In genomic region chr12:117361312-117361670, GRCh38 we compare ENCODE assay signal across 16 cellular contexts. TPM values are rescaled to one million over a fixed set of nuclear protein-coding genes. Genes with fewer than 3 reads are reported as not detected.
A peak's percentile ranks its signal among the peaks of the same experiment; 100 is the strongest.
DNase-seq lines count a peak whose midpoint lies in the region; ATAC-seq, FAIRE-seq and TF ChIP-seq lines count a peak whose summit lies in the region.
"Had no signal": no experiment of that assay in that cellular context is flagged by ENCODE, and none has a peak within 500 bp of the region (broad histone marks: within the 10 kb centered on the region; RNA-seq: fewer than 3 reads in every experiment).

NOS1 (minus strand) TSS chr12:117361626; CDS start chr12:117331069, 30,557 bp downstream.

- H3K27me3 ChIP-seq in H1 (replicated peaks in 1 of 4; ENCODE audit: control insufficient read depth in 3 of 4, extremely low read depth in 1 of 4, insufficient read depth in 3 of 4, low read length in 3 of 4): peaks cover 27 to 73% (median 59%) of the 10 kb centered on the region in 4 experiments
- peaks cover 10% of the 10 kb centered on the region for H3K27me3 ChIP-seq in lung (ENCODE audit: control insufficient read depth, insufficient read depth)
- H3K27me3 ChIP-seq in stomach: peaks cover 11 to 97% (median 71%) of the 10 kb centered on the region in 3 donors

- CTCF ChIA-PET in H1 (lab: Charles Lee; ENCODE audit: partially characterized antibody): interaction anchor here (0.7 to 2.2 kb wide), 8 partner anchors 13 to 227 kb away, joined by 3 to 18 read pairs (median 3); no protein-coding TSS in a partner anchor

- peak within 1 kb of the TSS; percentile 88; the same call in 1 of the 2 replicates for H2BK15ac ChIP-seq in H1 (ENCODE audit: low read length)

- H4K91ac ChIP-seq in H1 (replicated peaks; ENCODE audit: insufficient read length, low read length): peak within 1 kb of the TSS; percentile 71

- intact Hi-C loops in stomach (cut with DNase I; ENCODE audit: low total_unique reads): loop anchor here (5.0 kb wide), 1 partner anchor 226 kb away; no protein-coding TSS in a partner anchor

- H2BK120ac ChIP-seq in H1 (replicated peaks; ENCODE audit: low read depth, low read length): no peak within 1 kb of the TSS

- no peak for TF ChIP-seq POLR2A in H1 (IDR thresholded peaks at IDR 0.05; ENCODE audit: control extremely low read depth in 1 of 2, low read depth in 2 of 2, low read length in 2 of 2)
- TF ChIP-seq POLR2A in stomach (IDR thresholded peaks at IDR 0.05): no peak

- H3K4me3 ChIP-seq in H1 (ENCODE audit: extremely low read depth in 1 of 4, insufficient read depth in 2 of 4, low read depth in 3 of 4, low read length in 4 of 4): peak within 1 kb of the TSS; percentile 71 to 84 (median 80)
- peak within 1 kb of the TSS; percentile 7 for H3K4me3 ChIP-seq in lung
- H3K4me3 ChIP-seq in stomach: peak within 1 kb of the TSS in 3 of 4 donors; percentile 1 to 9 (median 3)
- H3K4me3 ChIP-seq: SJSA1 had no signal

- H3K36me3 ChIP-seq in H1 (ENCODE audit: control insufficient read depth in 2 of 4, insufficient read depth in 4 of 4, low read length in 3 of 4) (no peaks in the 10 kb centered on the region), lung (ENCODE audit: control insufficient read depth in 2 of 2, insufficient read depth in 2 of 2, low read length in 2 of 2) (no peaks in the 10 kb centered on the region), stomach (no peaks in the 10 kb centered on the region)
- H3K36me3 ChIP-seq: SJSA1 had no signal

- H3K79me2 ChIP-seq in H1 (ENCODE audit: control insufficient read depth in 1 of 2, insufficient read depth in 2 of 2, low read length in 2 of 2): no peaks in the 10 kb centered on the region

- H4K8ac ChIP-seq in H1 (ENCODE audit: extremely low read depth, insufficient read depth, low read length): peak within 1 kb of the TSS; percentile 62

- TF ChIP-seq CTCF in H1 (IDR thresholded peaks at IDR 0.05; ENCODE audit: control extremely low read depth in 1 of 3, insufficient read depth in 1 of 3, low read depth in 1 of 3, low read length in 3 of 3): no peak
- no peak for TF ChIP-seq CTCF in lung (IDR thresholded peaks at IDR 0.05; ENCODE audit: control extremely low read depth, extremely low read depth)
- TF ChIP-seq CTCF in stomach (IDR thresholded peaks at IDR 0.05): no peak

- H2BK20ac ChIP-seq in H1 (ENCODE audit: low read length): no peak within 1 kb of the TSS

- H3K23ac ChIP-seq in H1 (ENCODE audit: insufficient read length): no peak within 1 kb of the TSS

- H3K27ac ChIP-seq in H1 (ENCODE audit: low read depth, low read length) (no peak within 1 kb of the TSS), lung (ENCODE audit: low read depth in 1 of 2, low read length in 1 of 2) (no peak within 1 kb of the TSS), stomach (no peak within 1 kb of the TSS)
- H3K27ac ChIP-seq: SJSA1 had no signal

- H3K18ac ChIP-seq in H1 (ENCODE audit: extremely low read depth, low read length): peak within 1 kb of the TSS; percentile 87

- no peaks in the 10 kb centered on the region for H3K79me1 ChIP-seq in H1 (ENCODE audit: low read depth, low read length)

- H3K4me2 ChIP-seq in H1 (ENCODE audit: insufficient read depth in 1 of 2, low read depth in 2 of 2, low read length in 2 of 2): peak within 1 kb of the TSS; percentile 87 to 94

- 0% methylated on average over 14 of the region's 34 CpGs; no CpG with 5 or more reads in 1 of the 2 experiments for WGBS in H1 (ENCODE audit: extremely low coverage in 1 of 2, insufficient coverage in 1 of 2, insufficient read length in 1 of 2, insufficient replicate concordance in 2 of 2, low coverage in 1 of 2, low lambda C conversion rate in 2 of 2, missing lambda C conversion rate in 1 of 2), 2 experiments
- WGBS in lung, 2 donors: 2 to 3% methylated on average over 31 to 34 of the region's 34 CpGs
- 2 to 7% (median 4%) methylated on average over 12 to 34 of the region's 34 CpGs for WGBS in stomach, 5 donors

- H3K23me2 ChIP-seq in H1 (ENCODE audit: low read depth, low read length): peaks cover 12% of the 10 kb centered on the region

- no peak for FAIRE-seq in H1 (lab: Jason Lieb, UNC)

- H2AK5ac ChIP-seq in H1 (ENCODE audit: low read depth, low read length): no peak within 1 kb of the TSS

- TF ChIP-seq RAD21 in H1 (IDR thresholded peaks at IDR 0.05 in 1 of 2, conservative IDR thresholded peaks at IDR 0.05 in 1 of 2; ENCODE audit: low read depth in 2 of 2, low read length in 2 of 2): no peak; a peak in 1 of 4 replicates

- H3K56ac ChIP-seq in H1 (replicated peaks; ENCODE audit: insufficient read length, low read depth, low read length): no peak within 1 kb of the TSS

- peak within 1 kb of the TSS in 2 of 4 experiments; percentile 51 to 53; a peak in 3 of 7 replicates for H3K9ac ChIP-seq in H1 (replicated peaks in 1 of 4; ENCODE audit: extremely low read depth in 1 of 4, low read depth in 3 of 4, low read length in 3 of 4)

- no peak within 1 kb of the TSS for H2BK5ac ChIP-seq in H1 (ENCODE audit: low read depth, low read length)

- H4K20me1 ChIP-seq in H1 (replicated peaks in 1 of 2; ENCODE audit: control insufficient read depth in 1 of 2, insufficient read depth in 2 of 2, low read length in 2 of 2): peaks cover 2 to 3% of the 10 kb centered on the region in 2 experiments

- POLR2A ChIA-PET in H1 (lab: Charles Lee; ENCODE audit: partially characterized antibody): interaction anchor here (0.7 kb wide), 1 partner anchor 490 kb away, joined by 3 read pairs; no protein-coding TSS in a partner anchor

- H2AFZ ChIP-seq in H1 (ENCODE audit: low read length): peak within 1 kb of the TSS; percentile 37; the same call in 1 of the 2 replicates

- H3K9me3 ChIP-seq in H1 (ENCODE audit: insufficient read depth in 2 of 2, low read depth in 1 of 2, low read length in 1 of 2) (no peaks in the 10 kb centered on the region), lung (ENCODE audit: control insufficient read depth in 2 of 2, insufficient read depth in 1 of 2, low read length in 1 of 2) (peaks cover 0 to 5% of the 10 kb centered on the region in 2 donors), stomach (no peaks in the 10 kb centered on the region)
- H3K9me3 ChIP-seq: SJSA1 had no signal

- H4K5ac ChIP-seq in H1 (ENCODE audit: insufficient read length, low read depth, low read length): no peak within 1 kb of the TSS

- no peak for ATAC-seq in lung (ENCODE audit: insufficient read depth, low FRiP score)
- no peak for ATAC-seq in HG03469 (IDR thresholded peaks at IDR 0.05; ENCODE audit: unreplicated experiment)
- no peak for ATAC-seq in HG03097 (IDR thresholded peaks at IDR 0.05; ENCODE audit: low FRiP score, unreplicated experiment)

- H3K4ac ChIP-seq in H1 (replicated peaks; ENCODE audit: insufficient read length, low read depth, low read length): no peak within 1 kb of the TSS

- H2BK12ac ChIP-seq in H1 (ENCODE audit: low read depth, low read length): 0 out of 2 replicates have a peak within 1 kb of the TSS, but pooled peaks have one; percentile 50

- H3K4me1 ChIP-seq in H1 (replicated peaks in 1 of 4; ENCODE audit: control insufficient read depth in 3 of 4, insufficient read depth in 4 of 4, low read length in 3 of 4) (peaks cover 0 to 3% (median 2%) of the 10 kb centered on the region in 4 experiments; a peak in 3 of 7 replicates), lung (ENCODE audit: control insufficient read depth in 2 of 2, insufficient read depth in 2 of 2, low read length in 2 of 2) (peaks cover 0 to 2% of the 10 kb centered on the region in 2 donors), stomach (peaks cover 0 to 14% (median 10%) of the 10 kb centered on the region in 4 donors)

- peak; percentile 63 for DNase-seq in DMS79 treated with DMSO at 0.1 percent for 48 hours (lab: John Stamatoyannopoulos, UW)
- DNase-seq in DMS79 (lab: John Stamatoyannopoulos, UW): no peak
- peak in 1 of 2 experiments; percentile 62 for DNase-seq in H1 (ENCODE audit: low read depth in 1 of 2, low spot score in 2 of 2)
- DNase-seq in lung (ENCODE audit: low spot score): no peak
- DNase-seq in stomach: no peak
- DNase-seq in OCI-M1 (lab: John Stamatoyannopoulos, UW): no peak
- DNase-seq: 8988T; activated naive CD4-positive, alpha-beta T cell treated with anti-CD3 and anti-CD28 coated beads, Interleukin-2, amount 10 ng/mL, durations not matched to agents 7 days and 5 days; CD8-positive, alpha-beta memory T cell; immature natural killer cell; naive B cell had no signal

- no peak within 1 kb of the TSS for H3K14ac ChIP-seq in H1 (ENCODE audit: insufficient read length)

- TF ChIP-seq EP300 in H1 (IDR thresholded peaks at IDR 0.05; ENCODE audit: borderline replicate concordance in 1 of 2, low read depth in 2 of 2, low read length in 2 of 2) (no peak), stomach (IDR thresholded peaks at IDR 0.05) (no peak)

TF ChIP-seq in H1, 55 proteins besides CTCF, POLR2A, EP300 and RAD21 (continues in another document):
- TF ChIP-seq, protein P1, sequence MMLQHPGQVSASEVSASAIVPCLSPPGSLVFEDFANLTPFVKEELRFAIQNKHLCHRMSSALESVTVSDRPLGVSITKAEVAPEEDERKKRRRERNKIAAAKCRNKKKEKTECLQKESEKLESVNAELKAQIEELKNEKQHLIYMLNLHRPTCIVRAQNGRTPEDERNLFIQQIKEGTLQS (IDR thresholded peaks at IDR 0.05; ENCODE audit: insufficient read depth, low read depth, low read length): no peak
- TF ChIP-seq EGR1 (IDR thresholded peaks at IDR 0.05; ENCODE audit: borderline replicate concordance, low read depth, low read length) (0 out of 2 replicates have a peak, but pooled peaks have one; percentile 32), ZNF274 (IDR thresholded peaks at IDR 0.05; ENCODE audit: borderline replicate concordance, extremely low read depth, low read length) (no peak), CHD1 (IDR thresholded peaks at IDR 0.05; ENCODE audit: low read depth, low read length) (no peak), CREB1 (IDR thresholded peaks at IDR 0.05) (no peak), RXRA (IDR thresholded peaks at IDR 0.05; ENCODE audit: insufficient read depth, low read depth, low read length) (no peak), SP1 (IDR thresholded peaks at IDR 0.05; ENCODE audit: low read depth, low read length) (no peak), TAF7 (optimal IDR thresholded peaks at IDR 0.05; ENCODE audit: borderline replicate concordance, low read depth, low read length) (no peak)

RNA-seq across cellular contexts. Expression of gene NOS1, which starts in this region (rescaled TPM):
- total RNA-seq in H1 (2021; fragmentation: NEBNext Ultra II Directional; extraction: Animal tissue kit (Norgen Biotek cat#: 25700)): 1.9 and 2.0 TPM in 2 replicates
- polyA plus RNA-seq in H1 (2011; rRNA removed): 1.5 and 1.8 TPM in 2 replicates
- polyA plus RNA-seq in H1 (2011; cell fraction: cytosol; rRNA removed): 1.1 TPM
- polyA plus RNA-seq in H1 (2011; cell fraction: nucleus; rRNA removed): 3.3 TPM
- 2.0 to 2.8 TPM (median 2.4 TPM) in 4 replicates for polyA plus RNA-seq in H1 (2012, experiment 1 of 2)
- 0.97 TPM for polyA plus RNA-seq in H1 (2012, experiment 2 of 2)
- polyA plus RNA-seq in H1 (2013, experiment 1 of 2): 0.73 TPM
- 0.59 TPM for polyA plus RNA-seq in H1 (2013, experiment 2 of 2)
- 6.5 and 6.6 TPM in 2 replicates for polyA minus RNA-seq in H1 (2011; rRNA and poly(A)+ RNA removed)
- 2.8 TPM for polyA minus RNA-seq in H1 (2011; cell fraction: cytosol; rRNA and poly(A)+ RNA removed)
- 5.0 TPM for polyA minus RNA-seq in H1 (2011; cell fraction: nucleus; rRNA and poly(A)+ RNA removed)
- total RNA-seq in lung: 1 to 10 TPM in 1 of 2 donors, under 1 TPM in 1; 0.80 to 2.4 TPM
- under 1 TPM; 0.25 to 0.69 TPM for polyA plus RNA-seq in lung
- total RNA-seq in stomach: 1 to 10 TPM in 1 of 5 donors, under 1 TPM in 3, not detected in 1; 0.29 to 3.1 (median 0.44) TPM
- under 1 TPM in 1 of 3 donors, not detected in 2; 0.15 TPM for polyA plus RNA-seq in stomach
- total RNA-seq: CD8-positive, alpha-beta memory T cell; H4; M059J; SJSA1 had no signal
- polyA plus RNA-seq: CD8-positive, alpha-beta memory T cell; immature natural killer cell had no signal

Comparison
In these comparisons a context has a peak if more than half of its experiments do, and no peak if none do; other contexts are left out.
1. H3K4me3 ChIP-seq: peak in every context shown above with its lines; median percentile 80 in H1; 7 in lung; 3 in stomach.